15 cellular contexts compared by ENCODE assay signal in the genomic region with DNA sequence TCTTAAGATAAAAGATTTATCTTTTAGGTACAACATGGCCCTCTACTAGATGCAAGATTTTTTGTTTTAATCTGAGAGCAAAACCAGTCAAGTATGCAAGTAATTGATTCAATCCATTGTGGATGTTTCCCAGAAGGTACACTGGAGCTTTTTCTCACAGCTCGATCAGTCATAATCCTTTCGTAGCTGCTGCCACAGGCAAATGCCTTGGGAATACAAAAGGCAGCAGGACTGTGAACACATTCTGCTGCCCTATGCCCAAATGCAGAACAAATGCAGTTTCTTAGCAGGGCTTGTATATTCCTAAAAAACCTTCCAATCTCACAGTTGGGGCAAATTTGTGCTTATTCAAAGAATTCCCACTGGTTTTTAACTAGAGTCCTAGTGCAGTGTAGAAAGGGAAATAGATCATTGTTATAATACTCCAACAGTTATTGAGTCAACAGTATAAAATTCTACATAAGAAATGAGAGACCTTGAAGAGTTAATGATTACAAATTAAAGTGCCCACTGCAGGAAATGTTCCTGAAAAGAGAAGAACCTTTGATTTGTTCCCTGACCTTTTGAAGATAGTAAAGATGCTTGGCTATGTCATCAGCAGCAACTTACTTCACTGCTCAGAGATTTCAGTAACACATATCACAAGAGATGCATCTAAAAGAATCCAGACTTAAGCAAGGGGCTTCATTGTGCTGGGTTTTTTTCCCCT. TPM values are rescaled to one million over a fixed set of nuclear protein-coding genes. Genes with fewer than 3 reads are reported as not detected.
DNase-seq lines count a peak whose midpoint lies in the region; ATAC-seq lines count a peak whose summit lies in the region.
"Had no signal": no experiment of that assay in that cellular context is flagged by ENCODE, and none has a peak within 500 bp of the region (broad histone marks: within the 10 kb centered on the region; RNA-seq: fewer than 3 reads in every experiment).

No MANE protein-coding gene starts in this region.

- intact Hi-C loops in left colon (cut with DNase I, micrococcal nuclease) = no loop called here

- DNase-seq in D341Med (ENCODE audit: low spot score) (peak; percentile 45), T-helper 17 cell (no peak), left colon (no peak), retina (peak; percentile 34), islet precursor cell (no peak)
- DNase-seq: activated CD8-positive, alpha-beta memory T cell treated with anti-CD3 and anti-CD28 coated beads, Interleukin-2, amount 50 U/mL, for 48 hours; adrenal gland; COR-L47; stimulated activated naive CD4-positive, alpha-beta T cell treated with Interleukin-2 at 50 U/mL for 16 hours had no signal

- peak overlapping the region; percentile 95 for H3K27ac Mint-ChIP-seq in T-helper 17 cell

- H3K9me3 ChIP-seq in T-helper 17 cell (ENCODE audit: control insufficient read depth, low read length, poor library complexity, severe bottlenecking) = no peaks in the 10 kb centered on the region
- H3K9me3 ChIP-seq: adrenal gland had no signal

- H3K4me1 Mint-ChIP-seq in T-helper 17 cell = peaks cover 47% of the 10 kb centered on the region

- no peak for ATAC-seq in T-helper 17 cell
- ATAC-seq in left colon = peak; percentile 87
- ATAC-seq in HG02571 (IDR thresholded peaks at IDR 0.05; ENCODE audit: unreplicated experiment) = no peak
- no peak for ATAC-seq in GM21723 (IDR thresholded peaks at IDR 0.05; ENCODE audit: unreplicated experiment)
- ATAC-seq: HCT116, sciatic nerve, SK-N-SH treated with all-trans-retinoic acid at 6 μM for 48 hours had no signal

- H3K36me3 Mint-ChIP-seq in T-helper 17 cell (ENCODE audit: low read depth) = peaks cover 10% of the 10 kb centered on the region

- no peaks in the 10 kb centered on the region for H3K27me3 Mint-ChIP-seq in T-helper 17 cell

- no peak overlapping the region for H3K4me3 Mint-ChIP-seq in T-helper 17 cell

RNA-seq across cellular contexts. Expression of gene LPXN, which starts 14.1 kb away (rescaled TPM):
- 10 to 100 TPM; 92.8 to 99.8 TPM for total RNA-seq in T-helper 17 cell
- 10 to 100 TPM in 1 of 2 donors, 1 to 10 TPM in 1; 9.3 to 13.3 TPM for total RNA-seq in left colon

RNA-seq across cellular contexts. Expression of gene ZFP91, which starts 17.3 kb away (rescaled TPM):
- total RNA-seq in T-helper 17 cell (10 to 100 TPM; 36.1 to 43.2 TPM), left colon (10 to 100 TPM; 73.9 to 77.7 TPM)

RNA-seq across cellular contexts. Expression of gene OR5B21, which starts 53.6 kb away (rescaled TPM):
- total RNA-seq in T-helper 17 cell (under 1 TPM; 0.32 to 0.50 TPM), left colon (not detected)
- total RNA-seq: adrenal gland, M059J, sciatic nerve had no signal

Comparison
In these comparisons a context has a peak if more than half of its experiments do, and no peak if none do; other contexts are left out.
1. DNase-seq: peak in D341Med (single experiment) and retina (single experiment); none in T-helper 17 cell (0 of 3), left colon (0 of 2) and islet precursor cell (single experiment).
2. RNA of gene LPXN, which starts 14.1 kb away (total RNA-seq): 92.8 to 99.8 TPM in T-helper 17 cell; 9.3 to 13.3 TPM in left colon; every median in the first group is over 4 times any median in the second.